ENCODE assay signal across 19 cellular contexts in genomic region chrX:12921886-12922599, GRCh38. TPM values are rescaled to one million over a fixed set of nuclear protein-coding genes. Genes with fewer than 3 reads are reported as not detected.
A peak's percentile ranks its signal among the peaks of the same experiment; 100 is the strongest.
DNase-seq lines count a peak whose midpoint lies in the region; ATAC-seq, FAIRE-seq and TF ChIP-seq lines count a peak whose summit lies in the region.
"Had no signal": no experiment of that assay in that cellular context is flagged by ENCODE, and none has a peak within 500 bp of the region (broad histone marks: within the 10 kb centered on the region; RNA-seq: fewer than 3 reads in every experiment).

No MANE protein-coding gene starts in this region.

- TF ChIP-seq EP300 in A549 (IDR thresholded peaks at IDR 0.05): no peak

- FAIRE-seq in A549 (lab: Jason Lieb, UNC): peak; percentile 76
- FAIRE-seq: G401.6, GM12891, H1, HepG2 had no signal

- H2AFZ ChIP-seq in osteoblast (ENCODE audit: low read length): no peak overlapping the region

- H3K4me3 ChIP-seq in A549: no peak overlapping the region
- no peak overlapping the region for H3K4me3 ChIP-seq in choroid plexus epithelial cell (ENCODE audit: low read depth, low read length)
- no peak overlapping the region for H3K4me3 ChIP-seq in osteoblast (ENCODE audit: insufficient read depth, low read length)
- H3K4me3 ChIP-seq: BLaER1 treated with 17β-estradiol and CSF1 and Interleukin-3, amounts not matched to agents 10 nM and 100 nM had no signal

- POLR2A ChIA-PET in A549 (lab: Yijun Ruan, JAX): no interaction called here

- TF ChIP-seq RAD21 in A549 (conservative IDR thresholded peaks at IDR 0.05 in 1 of 2, IDR thresholded peaks at IDR 0.05 in 1 of 2): no peak

- H3K4me1 Mint-ChIP-seq in activated T-cell treated with anti-CD3 and anti-CD28 coated beads, Interleukin-2, amount 50 U/mL, for 4 hours (ENCODE audit: low read depth): peaks cover 6% of the 10 kb centered on the region
- H3K4me1 Mint-ChIP-seq: H9, IgD-negative memory B cell had no signal

- WGBS in A549 (ENCODE audit: missing lambda C conversion rate): 74% methylated on average over 10 of the region's 10 CpGs

- H4K20me1 ChIP-seq in osteoblast (ENCODE audit: insufficient read depth, low read length): no peaks in the 10 kb centered on the region

- H3K4me1 ChIP-seq in A549 (no peaks in the 10 kb centered on the region), osteoblast (ENCODE audit: insufficient read depth, low read length) (no peaks in the 10 kb centered on the region)

- DNase-seq in A549 (ENCODE audit: low read depth in 1 of 2, low spot score in 1 of 2) (no peak), choroid plexus epithelial cell (ENCODE audit: low read depth) (peak; percentile 5), fibroblast of peridontal ligament (ENCODE audit: extremely low read depth) (peak; percentile 31), osteoblast (ENCODE audit: insufficient read length, low spot score, missing footprints) (no peak), GM20000 (ENCODE audit: low spot score) (no peak), NCI-H2081 (lab: John Stamatoyannopoulos, UW) (no peak)
- no peak for DNase-seq in activated T-cell treated with anti-CD3 and anti-CD28 coated beads, Interleukin-2, amount 50 U/mL, for 4 hours
- DNase-seq: 8988T; Calu3; CD8-positive, alpha-beta T cell; DND-41; H9 had no signal

- TF ChIP-seq POLR2A in A549 (IDR thresholded peaks at IDR 0.05; ENCODE audit: low read length): no peak

- CTCF ChIA-PET in A549 (lab: Yijun Ruan, JAX): interaction anchor here (0.9 to 1.1 kb wide), 2 partner anchors 24 to 107 kb away, joined by 3 read pairs; no protein-coding TSS in a partner anchor

- peaks cover 12% of the 10 kb centered on the region for H3K27me3 Mint-ChIP-seq in activated T-cell treated with anti-CD3 and anti-CD28 coated beads, Interleukin-2, amount 50 U/mL, for 4 hours (ENCODE audit: low read depth)
- H3K27me3 Mint-ChIP-seq: B cell had no signal

- ATAC-seq in A549: no peak
- ATAC-seq in activated T-cell treated with anti-CD3 and anti-CD28 coated beads, Interleukin-2, amount 50 U/mL, for 4 hours: no peak
- ATAC-seq: CD8-positive, alpha-beta T cell; HepG2 had no signal

- no peak overlapping the region for H3K4me2 ChIP-seq in A549
- no peak overlapping the region for H3K4me2 ChIP-seq in osteoblast (ENCODE audit: insufficient read depth, low read length)
- H3K4me2 ChIP-seq: BLaER1 treated with 17β-estradiol and CSF1 and Interleukin-3, amounts not matched to agents 10 nM and 100 nM had no signal

- H3K36me3 ChIP-seq in osteoblast (ENCODE audit: insufficient read depth, low read length): no peaks in the 10 kb centered on the region

- TF ChIP-seq CTCF in A549 (IDR thresholded peaks at IDR 0.05): no peak
- no peak for TF ChIP-seq CTCF in choroid plexus epithelial cell (conservative IDR thresholded peaks at IDR 0.05; ENCODE audit: low read depth, low read length)
- no peak for TF ChIP-seq CTCF in osteoblast (IDR thresholded peaks at IDR 0.05; ENCODE audit: extremely low read depth, low read depth, low read length)
- no peak for TF ChIP-seq CTCF in GM20000 (IDR thresholded peaks at IDR 0.05; ENCODE audit: extremely low read depth, missing control alignments)

- H3K27me3 ChIP-seq in osteoblast (ENCODE audit: insufficient read depth, low read length): no peaks in the 10 kb centered on the region

- H3K4me3 Mint-ChIP-seq in activated T-cell treated with anti-CD3 and anti-CD28 coated beads, Interleukin-2, amount 50 U/mL, for 4 hours: no peak overlapping the region
- H3K4me3 Mint-ChIP-seq: B cell; CD8-positive, alpha-beta T cell; H9; IgD-negative memory B cell had no signal

- H3K27ac ChIP-seq in A549 (no peak overlapping the region), osteoblast (ENCODE audit: low read depth, low read length) (peak overlapping the region; percentile 46)
- H3K27ac ChIP-seq: BLaER1 treated with 17β-estradiol and CSF1 and Interleukin-3, amounts not matched to agents 10 nM and 100 nM had no signal

- H3K36me3 Mint-ChIP-seq in activated T-cell treated with anti-CD3 and anti-CD28 coated beads, Interleukin-2, amount 50 U/mL, for 4 hours (ENCODE audit: insufficient read depth): no peaks in the 10 kb centered on the region
- H3K36me3 Mint-ChIP-seq: CD8-positive, alpha-beta T cell; IgD-negative memory B cell had no signal

- no peaks in the 10 kb centered on the region for H3K9me3 Mint-ChIP-seq in activated T-cell treated with anti-CD3 and anti-CD28 coated beads, Interleukin-2, amount 50 U/mL, for 4 hours
- H3K9me3 Mint-ChIP-seq: CD8-positive, alpha-beta T cell had no signal

- H3K79me2 ChIP-seq in osteoblast (ENCODE audit: insufficient read depth, low read length): no peaks in the 10 kb centered on the region

- no peaks in the 10 kb centered on the region for H3K9me3 ChIP-seq in A549
- no peaks in the 10 kb centered on the region for H3K9me3 ChIP-seq in osteoblast (ENCODE audit: low read depth, low read length)

TF ChIP-seq in A549, 52 proteins besides CTCF, POLR2A, EP300 and RAD21:
- no peak for TF ChIP-seq NR3C1 (IDR thresholded peaks at IDR 0.05)
- no peak for TF ChIP-seq MAZ (IDR thresholded peaks at IDR 0.05; ENCODE audit: borderline replicate concordance, low read depth, low read length)
- no peak for TF ChIP-seq CBX2 (IDR thresholded peaks at IDR 0.05; ENCODE audit: borderline replicate concordance, low read depth)
- no peak for TF ChIP-seq RARB (CRISPR knock-in tag; IDR thresholded peaks at IDR 0.05)
- no peak for TF ChIP-seq MAFK (IDR thresholded peaks at IDR 0.05; ENCODE audit: partially characterized antibody)
- no peak for TF ChIP-seq EHF (CRISPR knock-in tag; IDR thresholded peaks at IDR 0.05)
- TF ChIP-seq SREBF2 (IDR thresholded peaks at IDR 0.05): no peak
- TF ChIP-seq KDM5A (IDR thresholded peaks at IDR 0.05): no peak
- TF ChIP-seq MAX (IDR thresholded peaks at IDR 0.05): no peak
- TF ChIP-seq EHMT2 (IDR thresholded peaks at IDR 0.05; ENCODE audit: low read depth): no peak
- no peak for TF ChIP-seq HDAC2 (IDR thresholded peaks at IDR 0.05)
- no peak for TF ChIP-seq HOXB5 (CRISPR knock-in tag; IDR thresholded peaks at IDR 0.05)

RNA-seq across cellular contexts. Expression of gene TLR8, which starts 15.6 kb away (rescaled TPM):
- not detected in 2 replicates for polyA plus RNA-seq in A549 (2011; rRNA removed)
- not detected in 2 replicates for polyA plus RNA-seq in A549 (2012; cell fraction: cytosol; rRNA removed)
- not detected in 2 replicates for polyA plus RNA-seq in A549 (2012; cell fraction: nucleus; rRNA removed)
- not detected in 3 replicates for polyA plus RNA-seq in A549 (2017; fragmentation: RNase III; extraction: RNeasy Plus Mini Kit Qiagen cat#74134 plus additional on column Dnase treatment)
- not detected in 2 replicates for polyA minus RNA-seq in A549 (2011; rRNA and poly(A)+ RNA removed)
- total RNA-seq in osteoblast: under 0.01 TPM in 1 of 2 replicates, not detected in the other
- not detected for total RNA-seq in activated T-cell treated with anti-CD3 and anti-CD28 coated beads, Interleukin-2, amount 50 U/mL, for 4 hours
- total RNA-seq: Calu3; CD8-positive, alpha-beta T cell; H1; H9; HepG2 had no signal
- polyA plus RNA-seq: H1, HepG2 had no signal

RNA-seq across cellular contexts. Expression of gene TMSB4X, which starts 52.9 kb away (rescaled TPM):
- polyA plus RNA-seq in A549 (2011; rRNA removed) (3,130 and 3,742 TPM in 2 replicates), A549 (2017; fragmentation: RNase III; extraction: RNeasy Plus Mini Kit Qiagen cat#74134 plus additional on column Dnase treatment) (6,622 to 7,955 TPM (median 7,447 TPM) in 3 replicates)
- 3,096 and 3,118 TPM in 2 replicates for polyA plus RNA-seq in A549 (2012; cell fraction: cytosol; rRNA removed)
- 460 and 1,554 TPM in 2 replicates for polyA plus RNA-seq in A549 (2012; cell fraction: nucleus; rRNA removed)
- polyA minus RNA-seq in A549 (2011; rRNA and poly(A)+ RNA removed): 852 and 1,226 TPM in 2 replicates
- total RNA-seq in osteoblast: 5,120 and 5,652 TPM in 2 replicates
- 1,000 to 10,000 TPM; 1,344 to 1,576 (median 1,475) TPM for total RNA-seq in activated T-cell treated with anti-CD3 and anti-CD28 coated beads, Interleukin-2, amount 50 U/mL, for 4 hours

RNA-seq across cellular contexts. Expression of gene TLR7, which starts 55.2 kb away (rescaled TPM):
- polyA plus RNA-seq in A549 (2011; rRNA removed): not detected in 2 replicates
- not detected in 2 replicates for polyA plus RNA-seq in A549 (2012; cell fraction: cytosol; rRNA removed)
- polyA plus RNA-seq in A549 (2012; cell fraction: nucleus; rRNA removed): not detected in 2 replicates
- not detected in 3 replicates for polyA plus RNA-seq in A549 (2017; fragmentation: RNase III; extraction: RNeasy Plus Mini Kit Qiagen cat#74134 plus additional on column Dnase treatment)
- polyA minus RNA-seq in A549 (2011; rRNA and poly(A)+ RNA removed): not detected in 2 replicates
- under 0.01 TPM in 1 of 2 replicates, not detected in the other for total RNA-seq in osteoblast
- total RNA-seq in activated T-cell treated with anti-CD3 and anti-CD28 coated beads, Interleukin-2, amount 50 U/mL, for 4 hours: under 1 TPM in 1 of 3 donors, not detected in 2; 0.24 TPM
- total RNA-seq: Calu3, H1, H9, HepG2 had no signal
- polyA plus RNA-seq: HepG2 had no signal

Comparison
In these comparisons a context has a peak if more than half of its experiments do, and no peak if none do; other contexts are left out.
1. DNase-seq: peak in choroid plexus epithelial cell (single experiment) and fibroblast of peridontal ligament (single experiment); none in A549 (0 of 2), osteoblast (single experiment), GM20000 (single experiment), NCI-H2081 (0 of 2) and activated T-cell treated with anti-CD3 and anti-CD28 coated beads, Interleukin-2, amount 50 U/mL, for 4 hours (single experiment).